14 cellular contexts compared by ENCODE assay signal in genomic region chr9:105858284-105858683, GRCh38.
A peak's percentile ranks its signal among the peaks of the same experiment; 100 is the strongest.
DNase-seq lines count a peak whose midpoint lies in the region; ATAC-seq, FAIRE-seq and TF ChIP-seq lines count a peak whose summit lies in the region.
"Had no signal": no experiment of that assay in that cellular context is flagged by ENCODE, and none has a peak within 500 bp of the region (broad histone marks: within the 10 kb centered on the region; RNA-seq: fewer than 3 reads in every experiment).

No MANE protein-coding gene starts in this region.

- H3K9ac ChIP-seq in neural progenitor cell = no peak overlapping the region

- peak in 1 of 10 experiments; percentile 9 for DNase-seq in CD4-positive, alpha-beta T cell
- peak; percentile 13 for DNase-seq in activated CD8-positive, alpha-beta T cell treated with anti-CD3 and anti-CD28 coated beads for 36 hours
- DNase-seq in neural progenitor cell (ENCODE audit: low spot score) (no peak), HTR-8/SVneo (ENCODE audit: insufficient read length, low spot score) (no peak)
- DNase-seq: cerebellar nuclear complex, left cardiac atrium, MM.1S, PC-9 had no signal

- H3K4me2 ChIP-seq in neural progenitor cell = no peak overlapping the region
- H3K4me2 ChIP-seq: hepatocyte, PC-9 had no signal

- no peaks in the 10 kb centered on the region for H3K79me2 ChIP-seq in neural progenitor cell (ENCODE audit: low read depth)
- H3K79me2 ChIP-seq: hepatocyte had no signal

- no peaks in the 10 kb centered on the region for H3K27me3 Mint-ChIP-seq in CD4-positive, alpha-beta T cell
- H3K27me3 Mint-ChIP-seq in activated CD8-positive, alpha-beta T cell treated with anti-CD3 and anti-CD28 coated beads for 36 hours = no peaks in the 10 kb centered on the region
- H3K27me3 Mint-ChIP-seq in neural progenitor cell (ENCODE audit: insufficient read depth, low read depth) = no peaks in the 10 kb centered on the region

- no peaks in the 10 kb centered on the region for H4K20me1 ChIP-seq in neural progenitor cell (ENCODE audit: low read depth)

- no peaks in the 10 kb centered on the region for H3K27me3 ChIP-seq in CD4-positive, alpha-beta T cell (ENCODE audit: control insufficient read depth, insufficient read depth, low read length)
- no peaks in the 10 kb centered on the region for H3K27me3 ChIP-seq in neural progenitor cell
- H3K27me3 ChIP-seq: hepatocyte had no signal

- no peak overlapping the region for H3K4me3 Mint-ChIP-seq in CD4-positive, alpha-beta T cell
- H3K4me3 Mint-ChIP-seq in activated CD8-positive, alpha-beta T cell treated with anti-CD3 and anti-CD28 coated beads for 36 hours = no peak overlapping the region
- no peak overlapping the region for H3K4me3 Mint-ChIP-seq in neural progenitor cell

- TF ChIP-seq CTCF in CD4-positive, alpha-beta T cell (IDR thresholded peaks at IDR 0.05) = no peak
- no peak for TF ChIP-seq CTCF in activated CD8-positive, alpha-beta T cell treated with anti-CD3 and anti-CD28 coated beads for 36 hours (IDR thresholded peaks at IDR 0.05)
- TF ChIP-seq CTCF in neural progenitor cell (IDR thresholded peaks at IDR 0.05) = no peak

- peaks cover 15% of the 10 kb centered on the region for H3K4me1 Mint-ChIP-seq in CD4-positive, alpha-beta T cell (ENCODE audit: low read depth)
- peaks cover 22% of the 10 kb centered on the region for H3K4me1 Mint-ChIP-seq in activated CD8-positive, alpha-beta T cell treated with anti-CD3 and anti-CD28 coated beads for 36 hours (ENCODE audit: low read depth)
- no peaks in the 10 kb centered on the region for H3K4me1 Mint-ChIP-seq in neural progenitor cell

- intact Hi-C loops in CD4-positive, alpha-beta T cell (cut with DNase I, micrococcal nuclease) = no loop called here
- intact Hi-C loops in activated CD8-positive, alpha-beta T cell treated with anti-CD3 and anti-CD28 coated beads for 36 hours (cut with micrococcal nuclease) = no loop called here

- no peak overlapping the region for H2AFZ ChIP-seq in neural progenitor cell (replicated peaks)
- H2AFZ ChIP-seq: hepatocyte, PC-9 had no signal

- no peaks in the 10 kb centered on the region for H3K9me3 Mint-ChIP-seq in CD4-positive, alpha-beta T cell
- H3K9me3 Mint-ChIP-seq in activated CD8-positive, alpha-beta T cell treated with anti-CD3 and anti-CD28 coated beads for 36 hours = peaks cover 5% of the 10 kb centered on the region
- H3K9me3 Mint-ChIP-seq in neural progenitor cell = no peaks in the 10 kb centered on the region

- peak overlapping the region; percentile 24 for H3K27ac Mint-ChIP-seq in CD4-positive, alpha-beta T cell
- peak overlapping the region; percentile 70 for H3K27ac Mint-ChIP-seq in activated CD8-positive, alpha-beta T cell treated with anti-CD3 and anti-CD28 coated beads for 36 hours
- no peak overlapping the region for H3K27ac Mint-ChIP-seq in neural progenitor cell

- H3K36me3 Mint-ChIP-seq in CD4-positive, alpha-beta T cell (ENCODE audit: low read depth) = no peaks in the 10 kb centered on the region
- peaks cover 2% of the 10 kb centered on the region for H3K36me3 Mint-ChIP-seq in activated CD8-positive, alpha-beta T cell treated with anti-CD3 and anti-CD28 coated beads for 36 hours (ENCODE audit: low read depth)
- no peaks in the 10 kb centered on the region for H3K36me3 Mint-ChIP-seq in neural progenitor cell

- CTCF ChIA-PET in CD4-positive, alpha-beta T cell (lab: Charles Lee) = interaction anchor here (1.0 kb wide), 1 partner anchor 24 kb away, joined by 4 read pairs; no protein-coding TSS in a partner anchor
- CTCF ChIA-PET in activated CD8-positive, alpha-beta T cell treated with anti-CD3 and anti-CD28 coated beads for 36 hours (lab: Charles Lee) = interaction anchor here (1.1 to 5.6 kb wide), 3 partner anchors 16 to 26 kb away, joined by 3 to 34 read pairs (median 12); no protein-coding TSS in a partner anchor

- H3K9me3 ChIP-seq in CD4-positive, alpha-beta T cell (ENCODE audit: control insufficient read depth, low read length) = no peaks in the 10 kb centered on the region
- no peaks in the 10 kb centered on the region for H3K9me3 ChIP-seq in neural progenitor cell (ENCODE audit: low read depth)

- no peaks in the 10 kb centered on the region for H3F3A ChIP-seq in neural progenitor cell (ENCODE audit: low read depth)

- H3K4me1 ChIP-seq in neural progenitor cell = no peaks in the 10 kb centered on the region

- ATAC-seq in CD4-positive, alpha-beta T cell (ENCODE audit: poor library complexity) = peak; percentile 80
- ATAC-seq in GM19463 (IDR thresholded peaks at IDR 0.05; ENCODE audit: unreplicated experiment) = peak; percentile 91
- peak; percentile 87 for ATAC-seq in HG03432 (IDR thresholded peaks at IDR 0.05; ENCODE audit: unreplicated experiment)
- ATAC-seq in activated CD8-positive, alpha-beta T cell treated with anti-CD3 and anti-CD28 coated beads for 36 hours = peak; percentile 74
- no peak for ATAC-seq in GM18517 (IDR thresholded peaks at IDR 0.05; ENCODE audit: unreplicated experiment)
- no peak for ATAC-seq in HG02588 (IDR thresholded peaks at IDR 0.05; ENCODE audit: unreplicated experiment)
- ATAC-seq: left cardiac atrium had no signal

- H3K27ac ChIP-seq in CD4-positive, alpha-beta T cell (ENCODE audit: low read depth, low read length) = no peak overlapping the region
- H3K27ac ChIP-seq in neural progenitor cell = no peak overlapping the region
- H3K27ac ChIP-seq: hepatocyte, PC-9 had no signal

- no peaks in the 10 kb centered on the region for H3K36me3 ChIP-seq in neural progenitor cell

- POLR2A ChIA-PET in CD4-positive, alpha-beta T cell (lab: Charles Lee) = no interaction called here
- POLR2A ChIA-PET in activated CD8-positive, alpha-beta T cell treated with anti-CD3 and anti-CD28 coated beads for 36 hours (lab: Charles Lee) = no interaction called here

- no peak overlapping the region for H3K4me3 ChIP-seq in neural progenitor cell
- H3K4me3 ChIP-seq: hepatocyte, PC-9 had no signal

- no peak for FAIRE-seq in HTR-8/SVneo (lab: Jason Lieb, UNC)
- FAIRE-seq: GM12892 had no signal

Comparison
In these comparisons a context has a peak if more than half of its experiments do, and no peak if none do; other contexts are left out.
1. ATAC-seq: peak in CD4-positive, alpha-beta T cell (single experiment), GM19463 (single experiment), HG03432 (single experiment) and activated CD8-positive, alpha-beta T cell treated with anti-CD3 and anti-CD28 coated beads for 36 hours (single experiment); none in GM18517 (single experiment) and HG02588 (single experiment).